Comparison of ENCODE assay signal across 24 cellular contexts in the genomic region with DNA sequence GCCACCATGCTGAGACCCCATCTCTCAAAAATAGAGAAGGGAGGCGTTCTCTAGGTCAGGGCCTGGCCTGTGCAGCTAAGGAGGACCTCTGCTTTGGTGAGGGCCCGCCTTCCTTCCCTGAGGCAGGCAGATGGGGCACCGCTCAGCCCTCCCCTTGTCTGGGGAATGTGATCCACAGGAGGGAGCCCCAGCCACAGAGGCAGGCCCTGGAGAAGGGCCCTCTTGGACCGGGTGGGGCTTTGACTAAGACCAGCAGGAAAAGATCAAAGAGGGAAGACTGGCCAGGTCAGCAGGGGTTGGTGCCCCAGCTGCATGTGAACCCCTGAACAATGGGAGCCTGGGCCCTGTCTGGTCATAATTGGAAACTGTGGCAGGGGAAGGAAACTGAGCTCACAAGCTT. TPM values are rescaled to one million over a fixed set of nuclear protein-coding genes. Genes with fewer than 3 reads are reported as not detected.
DNase-seq lines count a peak whose midpoint lies in the region; ATAC-seq, FAIRE-seq and TF ChIP-seq lines count a peak whose summit lies in the region.
"Had no signal": no experiment of that assay in that cellular context is flagged by ENCODE, and none has a peak within 500 bp of the region (broad histone marks: within the 10 kb centered on the region; RNA-seq: fewer than 3 reads in every experiment).

No MANE protein-coding gene starts in this region.

- no peak overlapping the region for H2BK5ac ChIP-seq in H1 (ENCODE audit: low read depth, low read length)

- no peak overlapping the region for H2BK20ac ChIP-seq in H1 (ENCODE audit: low read length)

- H3K4me1 ChIP-seq in HUES6 (ENCODE audit: control insufficient read depth, insufficient read depth, low read length) = peaks cover 4% of the 10 kb centered on the region; the same call in 1 of the 2 replicates
- peaks cover 0 to 5% (median 0%) of the 10 kb centered on the region in 4 experiments; a peak in 4 of 7 replicates for H3K4me1 ChIP-seq in H1 (replicated peaks in 1 of 4; ENCODE audit: control insufficient read depth in 3 of 4, insufficient read depth in 4 of 4, low read length in 3 of 4)
- H3K4me1 ChIP-seq: BE2C had no signal

- H3K4me3 ChIP-seq in HUES6 (ENCODE audit: low read depth, low read length) (no peak overlapping the region), H1 (ENCODE audit: extremely low read depth in 1 of 4, insufficient read depth in 2 of 4, low read depth in 3 of 4, low read length in 4 of 4) (no peak overlapping the region)
- H3K4me3 ChIP-seq: K562, Peyer's patch had no signal

- H3K9ac ChIP-seq in HUES6 (ENCODE audit: low read length) (no peak overlapping the region), H1 (replicated peaks in 1 of 4; ENCODE audit: extremely low read depth in 1 of 4, low read depth in 3 of 4, low read length in 3 of 4) (no peak overlapping the region)

- H3K9me3 ChIP-seq in HUES6 (ENCODE audit: control insufficient read depth, insufficient read depth, low read depth, low read length) = no peaks in the 10 kb centered on the region
- no peaks in the 10 kb centered on the region for H3K9me3 ChIP-seq in H1 (ENCODE audit: insufficient read depth in 2 of 2, low read depth in 1 of 2, low read length in 1 of 2)
- H3K9me3 ChIP-seq: BE2C, Peyer's patch had no signal

- no peaks in the 10 kb centered on the region for H3K9me3 Mint-ChIP-seq in naive thymus-derived CD8-positive, alpha-beta T cell
- H3K9me3 Mint-ChIP-seq in activated CD4-positive, alpha-beta T cell treated with anti-CD3 and anti-CD28 coated beads, Interleukin-2, amount 10 ng/mL, durations not matched to agents 7 days and 5 days = no peaks in the 10 kb centered on the region
- H3K9me3 Mint-ChIP-seq: CD8-positive, alpha-beta T cell had no signal

- no peak overlapping the region for H2BK12ac ChIP-seq in H1 (ENCODE audit: low read depth, low read length)

- intact Hi-C loops in Right ventricle myocardium inferior (cut with DNase I) (loop anchor here (5.0 kb wide), 1 partner anchor 649 kb away; no protein-coding TSS in a partner anchor), left ventricle myocardium superior (cut with micrococcal nuclease) (no loop called here)

- POLR2A ChIA-PET in H1 (lab: Charles Lee; ENCODE audit: partially characterized antibody) = interaction anchor here (1.1 to 4.1 kb wide), 4 partner anchors 9 to 476 kb away, joined by 3 to 21 read pairs (median 6); a partner anchor contains a TSS
- POLR2A ChIA-PET in naive thymus-derived CD8-positive, alpha-beta T cell (lab: Charles Lee) = no interaction called here
- POLR2A ChIA-PET in activated CD4-positive, alpha-beta T cell treated with anti-CD3 and anti-CD28 coated beads, Interleukin-2, amount 10 ng/mL, durations not matched to agents 7 days and 5 days (lab: Charles Lee) = no interaction called here

- CTCF ChIA-PET in H1 (lab: Charles Lee; ENCODE audit: partially characterized antibody) = interaction anchor here (0.9 to 36.8 kb wide), 17 partner anchors 8 to 677 kb away, joined by 3 to 831 read pairs (median 4); a partner anchor contains a TSS
- CTCF ChIA-PET in activated CD4-positive, alpha-beta T cell treated with anti-CD3 and anti-CD28 coated beads, Interleukin-2, amount 10 ng/mL, durations not matched to agents 7 days and 5 days (lab: Charles Lee) = interaction anchor here (0.6 to 5.3 kb wide), 6 partner anchors 11 to 560 kb away, joined by 3 to 64 read pairs (median 12); a partner anchor contains a TSS

- no peak overlapping the region for H3K56ac ChIP-seq in H1 (replicated peaks; ENCODE audit: insufficient read length, low read depth, low read length)

- H3K27ac ChIP-seq in HUES6 (ENCODE audit: low read depth, low read length) (0 out of 2 replicates have a peak overlapping the region, but pooled peaks have one; percentile 36), H1 (ENCODE audit: low read depth, low read length) (no peak overlapping the region)
- H3K27ac ChIP-seq: Peyer's patch had no signal

- H4K5ac ChIP-seq in H1 (ENCODE audit: insufficient read length, low read depth, low read length) = no peak overlapping the region

- H3K79me2 ChIP-seq in H1 (ENCODE audit: control insufficient read depth in 1 of 2, insufficient read depth in 2 of 2, low read length in 2 of 2) = peaks cover 0 to 5% of the 10 kb centered on the region in 2 experiments; a peak in 1 of 4 replicates

- TF ChIP-seq POLR2A in H1 (IDR thresholded peaks at IDR 0.05; ENCODE audit: control extremely low read depth in 1 of 2, low read depth in 2 of 2, low read length in 2 of 2) = no peak

- H4K20me1 ChIP-seq in H1 (replicated peaks in 1 of 2; ENCODE audit: control insufficient read depth in 1 of 2, insufficient read depth in 2 of 2, low read length in 2 of 2) = peaks cover 2 to 6% of the 10 kb centered on the region in 2 experiments

- no peak overlapping the region for H3K18ac ChIP-seq in H1 (ENCODE audit: extremely low read depth, low read length)

- no peak overlapping the region for H3K27ac Mint-ChIP-seq in naive thymus-derived CD8-positive, alpha-beta T cell
- no peak overlapping the region for H3K27ac Mint-ChIP-seq in activated CD4-positive, alpha-beta T cell treated with anti-CD3 and anti-CD28 coated beads, Interleukin-2, amount 10 ng/mL, durations not matched to agents 7 days and 5 days
- H3K27ac Mint-ChIP-seq: CD8-positive, alpha-beta T cell had no signal

- WGBS in H1 (ENCODE audit: extremely low coverage in 1 of 2, insufficient coverage in 1 of 2, insufficient read length in 1 of 2, insufficient replicate concordance in 2 of 2, low coverage in 1 of 2, low lambda C conversion rate in 2 of 2, missing lambda C conversion rate in 1 of 2), 2 experiments = 89% methylated on average over 4 of the region's 4 CpGs; no CpG with 5 or more reads in 1 of the 2 experiments

- peak; percentile 17 for DNase-seq in Right ventricle myocardium inferior (ENCODE audit: missing footprints)
- DNase-seq in left ventricle myocardium superior = no peak
- no peak for DNase-seq in H1 (ENCODE audit: low read depth in 1 of 2, low spot score in 2 of 2)
- no peak for DNase-seq in naive thymus-derived CD8-positive, alpha-beta T cell
- DNase-seq in activated CD4-positive, alpha-beta T cell treated with anti-CD3 and anti-CD28 coated beads, Interleukin-2, amount 10 ng/mL, durations not matched to agents 7 days and 5 days = no peak
- DNase-seq in glomerular visceral epithelial cell (ENCODE audit: extremely low spot score) = no peak
- DNase-seq: 8988T; BE2C; CD8-positive, alpha-beta T cell; DMS79 treated with DMSO at 0.1 percent for 48 hours; HCEC 1CT; NCI-H1092 treated with DMSO at 0.1 percent for 48 hours; NCI-H146; NCI-H2029 treated with DMSO at 0.1 percent for 48 hours; NCI-H2171 treated with DMSO at 0.1 percent for 48 hours; NCI-H446 treated with DMSO at 0.1 percent for 48 hours; NCI-H69; NK-92 treated with Interleukin-12 subunit alpha and Interleukin-12 subunit beta, amount 100 ng/mL, for 24 hours; Peyer's patch; Right ventricle myocardium superior had no signal

- FAIRE-seq in H1 (lab: Jason Lieb, UNC) = no peak
- FAIRE-seq: G401.6 had no signal

- peaks cover 3 to 12% (median 6%) of the 10 kb centered on the region in 4 donors for H3K4me1 Mint-ChIP-seq in naive thymus-derived CD8-positive, alpha-beta T cell
- H3K4me1 Mint-ChIP-seq in activated CD4-positive, alpha-beta T cell treated with anti-CD3 and anti-CD28 coated beads, Interleukin-2, amount 10 ng/mL, durations not matched to agents 7 days and 5 days = peaks cover 6% of the 10 kb centered on the region

- H3K23me2 ChIP-seq in H1 (ENCODE audit: low read depth, low read length) = no peaks in the 10 kb centered on the region

- H2AK5ac ChIP-seq in H1 (ENCODE audit: low read depth, low read length) = no peak overlapping the region

- H4K91ac ChIP-seq in H1 (replicated peaks; ENCODE audit: insufficient read length, low read length) = no peak overlapping the region

- no peak overlapping the region for H3K23ac ChIP-seq in H1 (ENCODE audit: insufficient read length)

- H3K27me3 Mint-ChIP-seq in naive thymus-derived CD8-positive, alpha-beta T cell = no peaks in the 10 kb centered on the region
- no peaks in the 10 kb centered on the region for H3K27me3 Mint-ChIP-seq in activated CD4-positive, alpha-beta T cell treated with anti-CD3 and anti-CD28 coated beads, Interleukin-2, amount 10 ng/mL, durations not matched to agents 7 days and 5 days

- H2BK120ac ChIP-seq in H1 (replicated peaks; ENCODE audit: low read depth, low read length) = no peak overlapping the region

- H2BK15ac ChIP-seq in H1 (ENCODE audit: low read length) = no peak overlapping the region

- no peak for TF ChIP-seq CTCF in H1 (IDR thresholded peaks at IDR 0.05; ENCODE audit: control extremely low read depth in 1 of 3, insufficient read depth in 1 of 3, low read depth in 1 of 3, low read length in 3 of 3)

- H2AFZ ChIP-seq in H1 (ENCODE audit: low read length) = no peak overlapping the region

- peaks cover 4% of the 10 kb centered on the region for H3K79me1 ChIP-seq in H1 (ENCODE audit: low read depth, low read length)

- TF ChIP-seq RAD21 in H1 (IDR thresholded peaks at IDR 0.05 in 1 of 2, conservative IDR thresholded peaks at IDR 0.05 in 1 of 2; ENCODE audit: low read depth in 2 of 2, low read length in 2 of 2) = no peak

- ATAC-seq in Right ventricle myocardium inferior (no peak), left ventricle myocardium superior (no peak), HG03097 (IDR thresholded peaks at IDR 0.05; ENCODE audit: low FRiP score, unreplicated experiment) (no peak)
- no peak for ATAC-seq in naive thymus-derived CD8-positive, alpha-beta T cell
- ATAC-seq: CD8-positive, alpha-beta T cell; K562 had no signal

- H3K36me3 ChIP-seq in HUES6 (ENCODE audit: control insufficient read depth, insufficient read depth, low read length) (peaks cover 65% of the 10 kb centered on the region), H1 (ENCODE audit: control insufficient read depth in 2 of 4, insufficient read depth in 4 of 4, low read length in 3 of 4) (peaks cover 9 to 33% (median 21%) of the 10 kb centered on the region in 4 experiments)

- H3K36me3 Mint-ChIP-seq in naive thymus-derived CD8-positive, alpha-beta T cell = peaks cover 0 to 67% (median 14%) of the 10 kb centered on the region in 3 donors
- peaks cover 34% of the 10 kb centered on the region for H3K36me3 Mint-ChIP-seq in activated CD4-positive, alpha-beta T cell treated with anti-CD3 and anti-CD28 coated beads, Interleukin-2, amount 10 ng/mL, durations not matched to agents 7 days and 5 days (ENCODE audit: low read depth)

- TF ChIP-seq EP300 in H1 (IDR thresholded peaks at IDR 0.05; ENCODE audit: borderline replicate concordance in 1 of 2, low read depth in 2 of 2, low read length in 2 of 2) = no peak

- H4K8ac ChIP-seq in H1 (ENCODE audit: extremely low read depth, insufficient read depth, low read length) = peak overlapping the region; percentile 29; the same call in 1 of the 2 replicates

- no peak overlapping the region for H3K4me3 Mint-ChIP-seq in naive thymus-derived CD8-positive, alpha-beta T cell
- H3K4me3 Mint-ChIP-seq in activated CD4-positive, alpha-beta T cell treated with anti-CD3 and anti-CD28 coated beads, Interleukin-2, amount 10 ng/mL, durations not matched to agents 7 days and 5 days = no peak overlapping the region
- H3K4me3 Mint-ChIP-seq: CD8-positive, alpha-beta T cell had no signal

- no peak overlapping the region for H3K14ac ChIP-seq in H1 (ENCODE audit: insufficient read length)

- no peak overlapping the region for H3K4me2 ChIP-seq in H1 (ENCODE audit: insufficient read depth in 1 of 2, low read depth in 2 of 2, low read length in 2 of 2)

- H3K27me3 ChIP-seq in HUES6 (ENCODE audit: control insufficient read depth, insufficient read depth, low read length) (no peaks in the 10 kb centered on the region), H1 (replicated peaks in 1 of 4; ENCODE audit: control insufficient read depth in 3 of 4, extremely low read depth in 1 of 4, insufficient read depth in 3 of 4, low read length in 3 of 4) (no peaks in the 10 kb centered on the region)
- H3K27me3 ChIP-seq: BE2C, Peyer's patch had no signal

- H3K4ac ChIP-seq in H1 (replicated peaks; ENCODE audit: insufficient read length, low read depth, low read length) = no peak overlapping the region

RNA-seq across cellular contexts. Expression of a gene that starts 21.9 kb away (rescaled TPM):
- total RNA-seq in Right ventricle myocardium inferior (194 TPM), left ventricle myocardium superior (186 TPM)
- total RNA-seq in H1 (2021; fragmentation: NEBNext Ultra II Directional; extraction: Animal tissue kit (Norgen Biotek cat#: 25700)) = 145 and 156 TPM in 2 replicates
- polyA plus RNA-seq in H1 (2011; rRNA removed) = 114 and 158 TPM in 2 replicates
- polyA plus RNA-seq in H1 (2011; cell fraction: cytosol; rRNA removed) = 152 TPM
- 155 TPM for polyA plus RNA-seq in H1 (2011; cell fraction: nucleus; rRNA removed)
- 115 to 156 TPM (median 139 TPM) in 4 replicates for polyA plus RNA-seq in H1 (2012, experiment 1 of 2)
- polyA plus RNA-seq in H1 (2012, experiment 2 of 2) = 167 TPM
- polyA plus RNA-seq in H1 (2013, experiment 1 of 2) = 80.6 TPM
- 76.5 TPM for polyA plus RNA-seq in H1 (2013, experiment 2 of 2)
- 144 and 187 TPM in 2 replicates for polyA minus RNA-seq in H1 (2011; rRNA and poly(A)+ RNA removed)
- 83.3 TPM for polyA minus RNA-seq in H1 (2011; cell fraction: cytosol; rRNA and poly(A)+ RNA removed)
- 60.0 TPM for polyA minus RNA-seq in H1 (2011; cell fraction: nucleus; rRNA and poly(A)+ RNA removed)
- 10 to 100 TPM; 59.7 to 60.6 TPM for total RNA-seq in naive thymus-derived CD8-positive, alpha-beta T cell
- 10 to 100 TPM; 13.7 to 15.5 (median 14.2) TPM for polyA plus RNA-seq in naive thymus-derived CD8-positive, alpha-beta T cell
- 100 to 1,000 TPM in 1 of 2 experiments, 10 to 100 TPM in 1; 96.4 to 111 TPM for total RNA-seq in activated CD4-positive, alpha-beta T cell treated with anti-CD3 and anti-CD28 coated beads, Interleukin-2, amount 10 ng/mL, durations not matched to agents 7 days and 5 days

RNA-seq across cellular contexts. Expression of a gene that starts 22.5 kb away (rescaled TPM):
- total RNA-seq in Right ventricle myocardium inferior = 85.5 TPM
- 94.6 TPM for total RNA-seq in left ventricle myocardium superior
- total RNA-seq in H1 (2021; fragmentation: NEBNext Ultra II Directional; extraction: Animal tissue kit (Norgen Biotek cat#: 25700)) = 7.2 and 8.2 TPM in 2 replicates
- polyA plus RNA-seq in H1 (2011; rRNA removed) = 17.3 and 25.5 TPM in 2 replicates
- 9.3 TPM for polyA plus RNA-seq in H1 (2011; cell fraction: cytosol; rRNA removed)
- 18.3 TPM for polyA plus RNA-seq in H1 (2011; cell fraction: nucleus; rRNA removed)
- 6.8 to 14.2 TPM (median 11.5 TPM) in 4 replicates for polyA plus RNA-seq in H1 (2012, experiment 1 of 2)
- 10.0 TPM for polyA plus RNA-seq in H1 (2012, experiment 2 of 2)
- polyA plus RNA-seq in H1 (2013, experiment 1 of 2) = 6.5 TPM
- polyA plus RNA-seq in H1 (2013, experiment 2 of 2) = 5.5 TPM
- polyA minus RNA-seq in H1 (2011; rRNA and poly(A)+ RNA removed) = 7.9 and 9.6 TPM in 2 replicates
- 7.9 TPM for polyA minus RNA-seq in H1 (2011; cell fraction: cytosol; rRNA and poly(A)+ RNA removed)
- polyA minus RNA-seq in H1 (2011; cell fraction: nucleus; rRNA and poly(A)+ RNA removed) = 5.3 TPM
- total RNA-seq in naive thymus-derived CD8-positive, alpha-beta T cell = 10 to 100 TPM; 10.9 to 11.3 TPM
- polyA plus RNA-seq in naive thymus-derived CD8-positive, alpha-beta T cell = 10 to 100 TPM; 10.7 to 15.5 (median 11.9) TPM
- total RNA-seq in activated CD4-positive, alpha-beta T cell treated with anti-CD3 and anti-CD28 coated beads, Interleukin-2, amount 10 ng/mL, durations not matched to agents 7 days and 5 days = 10 to 100 TPM; 20.4 to 25.2 TPM

RNA-seq across cellular contexts. Expression of a gene that starts 45.0 kb away (rescaled TPM):
- total RNA-seq in Right ventricle myocardium inferior = 4.6 TPM
- 3.5 TPM for total RNA-seq in left ventricle myocardium superior
- total RNA-seq in H1 (2021; fragmentation: NEBNext Ultra II Directional; extraction: Animal tissue kit (Norgen Biotek cat#: 25700)) = 1.0 and 1.2 TPM in 2 replicates
- polyA plus RNA-seq in H1 (2011; rRNA removed) = 0.65 and 0.96 TPM in 2 replicates
- polyA plus RNA-seq in H1 (2011; cell fraction: cytosol; rRNA removed) = 0.62 TPM
- 1.7 TPM for polyA plus RNA-seq in H1 (2011; cell fraction: nucleus; rRNA removed)
- polyA plus RNA-seq in H1 (2012, experiment 1 of 2) = 0.25 to 0.47 TPM (median 0.34 TPM) in 4 replicates
- polyA plus RNA-seq in H1 (2012, experiment 2 of 2) = 0.16 TPM
- 0.36 TPM for polyA plus RNA-seq in H1 (2013, experiment 1 of 2)
- polyA plus RNA-seq in H1 (2013, experiment 2 of 2) = 0.48 TPM
- polyA minus RNA-seq in H1 (2011; rRNA and poly(A)+ RNA removed) = 0.22 and 0.27 TPM in 2 replicates
- polyA minus RNA-seq in H1 (2011; cell fraction: cytosol; rRNA and poly(A)+ RNA removed) = 0.66 TPM
- 6.8 TPM for polyA minus RNA-seq in H1 (2011; cell fraction: nucleus; rRNA and poly(A)+ RNA removed)
- 1 to 10 TPM; 7.5 to 8.8 TPM for total RNA-seq in naive thymus-derived CD8-positive, alpha-beta T cell
- polyA plus RNA-seq in naive thymus-derived CD8-positive, alpha-beta T cell = under 1 TPM in 2 of 3 donors, not detected in 1; 0.05 to 0.49 TPM
- 1 to 10 TPM; 1.8 to 2.3 TPM for total RNA-seq in activated CD4-positive, alpha-beta T cell treated with anti-CD3 and anti-CD28 coated beads, Interleukin-2, amount 10 ng/mL, durations not matched to agents 7 days and 5 days

RNA-seq across cellular contexts. Expression of a gene that starts 52.2 kb away (rescaled TPM):
- 6.8 TPM for total RNA-seq in Right ventricle myocardium inferior
- total RNA-seq in left ventricle myocardium superior = 5.2 TPM
- total RNA-seq in H1 (2021; fragmentation: NEBNext Ultra II Directional; extraction: Animal tissue kit (Norgen Biotek cat#: 25700)) = 36.0 and 38.8 TPM in 2 replicates
- polyA plus RNA-seq in H1 (2011; rRNA removed) = 45.3 and 56.0 TPM in 2 replicates
- polyA plus RNA-seq in H1 (2011; cell fraction: cytosol; rRNA removed) = 43.8 TPM
- 56.1 TPM for polyA plus RNA-seq in H1 (2011; cell fraction: nucleus; rRNA removed)
- 20.0 to 27.5 TPM (median 25.5 TPM) in 4 replicates for polyA plus RNA-seq in H1 (2012, experiment 1 of 2)
- 37.9 TPM for polyA plus RNA-seq in H1 (2012, experiment 2 of 2)
- 52.3 TPM for polyA plus RNA-seq in H1 (2013, experiment 1 of 2)
- polyA plus RNA-seq in H1 (2013, experiment 2 of 2) = 56.7 TPM
- 34.8 and 38.2 TPM in 2 replicates for polyA minus RNA-seq in H1 (2011; rRNA and poly(A)+ RNA removed)
- polyA minus RNA-seq in H1 (2011; cell fraction: cytosol; rRNA and poly(A)+ RNA removed) = 15.0 TPM
- 17.3 TPM for polyA minus RNA-seq in H1 (2011; cell fraction: nucleus; rRNA and poly(A)+ RNA removed)
- total RNA-seq in naive thymus-derived CD8-positive, alpha-beta T cell = 10 to 100 TPM in 1 of 2 experiments, 1 to 10 TPM in 1; 9.5 to 11.1 TPM
- polyA plus RNA-seq in naive thymus-derived CD8-positive, alpha-beta T cell = 1 to 10 TPM; 5.7 to 7.9 (median 7.1) TPM
- total RNA-seq in activated CD4-positive, alpha-beta T cell treated with anti-CD3 and anti-CD28 coated beads, Interleukin-2, amount 10 ng/mL, durations not matched to agents 7 days and 5 days = 10 to 100 TPM; 19.5 to 19.6 TPM
